In the genomic region with DNA sequence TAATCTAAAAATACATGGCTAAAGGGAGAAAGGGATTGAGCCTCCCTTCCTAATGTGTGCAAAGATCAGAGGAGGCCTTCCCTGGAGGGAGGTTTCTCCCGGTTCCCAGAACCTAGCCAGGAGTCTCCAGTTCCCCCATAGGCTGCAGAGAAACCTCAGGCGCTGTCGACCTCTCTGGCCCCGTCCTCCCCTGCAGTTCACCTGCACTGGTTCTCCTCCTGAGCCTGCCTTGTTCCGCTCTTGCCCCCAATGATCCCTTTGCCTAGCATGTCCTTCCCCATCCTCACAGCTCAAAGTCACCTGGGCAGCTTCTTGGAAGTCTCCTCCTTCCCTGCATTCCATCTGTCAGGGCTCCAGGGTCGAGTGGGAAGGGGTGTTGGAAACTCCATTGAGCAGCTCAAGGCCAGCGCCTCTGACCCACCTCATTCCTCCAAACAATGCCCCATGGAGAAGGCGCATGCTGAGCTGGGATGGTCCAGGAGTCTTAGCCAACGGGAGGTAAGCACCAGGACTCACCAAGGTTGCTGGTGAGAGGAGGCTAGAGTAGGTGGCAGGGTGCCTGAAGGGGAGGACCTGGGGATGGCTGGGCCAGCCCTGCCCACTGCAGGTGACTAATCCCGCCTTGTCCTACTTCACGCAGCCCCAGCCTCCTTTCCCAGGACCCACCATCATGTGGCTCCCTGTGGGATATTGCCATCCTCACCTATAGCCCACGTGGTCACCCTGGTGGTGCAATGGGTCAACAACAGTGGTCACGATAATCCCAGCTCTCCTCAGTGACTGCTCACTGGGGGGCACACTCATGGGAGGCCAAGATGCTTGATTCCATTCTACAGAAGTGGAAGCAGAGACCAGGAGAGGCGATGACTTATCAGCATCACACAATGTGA, we compare ENCODE assay signal across 25 cellular contexts. TPM values are rescaled to one million over a fixed set of nuclear protein-coding genes. Genes with fewer than 3 reads are reported as not detected.
"Had no signal": no experiment of that assay in that cellular context is flagged by ENCODE, and none has a peak within 500 bp of the region (broad histone marks: within the 10 kb centered on the region; RNA-seq: fewer than 3 reads in every experiment).

No MANE protein-coding gene starts in this region.

- H2AFZ ChIP-seq: hepatocyte had no signal

- FAIRE-seq: astrocyte, bronchial epithelial cell, endothelial cell of umbilical vein, TTC549 had no signal

- H3K79me2 ChIP-seq: hepatocyte had no signal

- DNase-seq: activated CD4-positive, alpha-beta T cell treated with anti-CD3 and anti-CD28 coated beads for 1 hour; activated CD4-positive, alpha-beta T cell treated with anti-CD3 and anti-CD28 coated beads, Interleukin-2, amount 50 U/mL, for 1 hour; activated gamma-delta T cell treated with Interleukin-2 at 50 U/mL for 16 hours; activated T-cell treated with anti-CD3 and anti-CD28 coated beads, Interleukin-2, amount 50 U/mL, for 1 hour; effector memory CD4-positive, alpha-beta T cell; foreskin melanocyte; immature natural killer cell; left ventricle myocardium inferior; naive thymus-derived CD8-positive, alpha-beta T cell; stimulated activated CD4-positive, alpha-beta T cell treated with anti-CD3 and anti-CD28 coated beads, Interleukin-2, amount 100 ng/mL, for 48 hours; stimulated activated CD8-positive, alpha-beta memory T cell treated with anti-CD3 and anti-CD28 coated beads, Interleukin-4, amount 100 ng/mL, for 48 hours; stimulated activated naive CD4-positive, alpha-beta T cell treated with Interleukin-2 at 50 U/mL for 16 hours; T-cell; thyroid gland; upper lobe of right lung had no signal

- H3K4me1 ChIP-seq: prostate gland, upper lobe of right lung had no signal

- H3K4me2 ChIP-seq: hepatocyte had no signal

- H3K4me3 ChIP-seq: hepatocyte, left ventricle myocardium inferior, ovary, prostate gland, thyroid gland, upper lobe of right lung had no signal

- H3K27ac ChIP-seq: hepatocyte, left ventricle myocardium inferior, prostate gland, thyroid gland, upper lobe of right lung had no signal

- H3K27me3 ChIP-seq: hepatocyte, ovary, thyroid gland, upper lobe of right lung had no signal

- ATAC-seq: activated naive CD4-positive, alpha-beta T cell treated with anti-CD3 and anti-CD28 coated beads, Interleukin-2, amount 50 U/mL, for 72 hours; esophagus mucosa; naive thymus-derived CD8-positive, alpha-beta T cell; T-cell; upper lobe of right lung had no signal

- H3K9me3 ChIP-seq: left ventricle myocardium inferior, ovary, prostate gland, thyroid gland, upper lobe of right lung had no signal

- H3K36me3 ChIP-seq: left ventricle myocardium inferior, ovary, prostate gland, thyroid gland, upper lobe of right lung had no signal

RNA-seq across cellular contexts. Expression of gene RSPH14, which starts 15.4 kb away (rescaled TPM):
- total RNA-seq: astrocyte, bronchial epithelial cell, endothelial cell of umbilical vein, esophagus mucosa, hepatocyte, left ventricle myocardium inferior, lung microvascular endothelial cell, upper lobe of right lung had no signal
- polyA plus RNA-seq: endothelial cell of umbilical vein had no signal
